Comparison of ENCODE assay signal across 10 cellular contexts in genomic region chr11:63862923-63863322, GRCh38. TPM values are rescaled to one million over a fixed set of nuclear protein-coding genes. Genes with fewer than 3 reads are reported as not detected.
DNase-seq lines count a peak whose midpoint lies in the region; ATAC-seq lines count a peak whose summit lies in the region.
"Had no signal": no experiment of that assay in that cellular context is flagged by ENCODE, and none has a peak within 500 bp of the region (broad histone marks: within the 10 kb centered on the region; RNA-seq: fewer than 3 reads in every experiment).

No MANE protein-coding gene starts in this region.

- H3K27me3 ChIP-seq in CD4-positive, alpha-beta memory T cell (ENCODE audit: insufficient read depth, low read length): no peaks in the 10 kb centered on the region
- H3K27me3 ChIP-seq in mucosa of stomach (ENCODE audit: control insufficient read depth, insufficient read depth, low read length): no peaks in the 10 kb centered on the region

- CTCF ChIA-PET in CD4-positive, alpha-beta memory T cell (lab: Charles Lee; ENCODE audit: partially characterized antibody): interaction anchor here (0.7 to 4.3 kb wide), 8 partner anchors 7 to 82 kb away, joined by 3 to 24 read pairs (median 4); no protein-coding TSS in a partner anchor

- peak overlapping the region in 7 of 8 donors; percentile 23 to 74 (median 36) for H3K4me3 Mint-ChIP-seq in CD4-positive, alpha-beta memory T cell
- H3K4me3 Mint-ChIP-seq in activated T-helper 17 cell treated with anti-CD3 and anti-CD28 coated beads, Interleukin-2, amount 50 U/mL, for 72 hours: peak overlapping the region; percentile 56

- no peaks in the 10 kb centered on the region for H3K9me3 Mint-ChIP-seq in CD4-positive, alpha-beta memory T cell
- no peaks in the 10 kb centered on the region for H3K9me3 Mint-ChIP-seq in activated T-helper 17 cell treated with anti-CD3 and anti-CD28 coated beads, Interleukin-2, amount 50 U/mL, for 72 hours

- ATAC-seq in activated T-helper 17 cell treated with anti-CD3 and anti-CD28 coated beads, Interleukin-2, amount 50 U/mL, for 72 hours (replicated peaks): no peak
- no peak for ATAC-seq in activated CD4-positive, CD25-positive, alpha-beta regulatory T cell treated with anti-CD3 and anti-CD28 coated beads, Interleukin-2, amount 50 U/mL, for 24 hours
- no peak for ATAC-seq in GM19395 (IDR thresholded peaks at IDR 0.05; ENCODE audit: unreplicated experiment)
- ATAC-seq in GM18867 (IDR thresholded peaks at IDR 0.05; ENCODE audit: unreplicated experiment): no peak

- H3K27me3 Mint-ChIP-seq in CD4-positive, alpha-beta memory T cell: no peaks in the 10 kb centered on the region
- H3K27me3 Mint-ChIP-seq in activated T-helper 17 cell treated with anti-CD3 and anti-CD28 coated beads, Interleukin-2, amount 50 U/mL, for 72 hours: no peaks in the 10 kb centered on the region

- POLR2A ChIA-PET in CD4-positive, alpha-beta memory T cell (lab: Charles Lee; ENCODE audit: partially characterized antibody): interaction anchor here (0.6 to 6.8 kb wide), 8 partner anchors 10 to 83 kb away, joined by 3 to 46 read pairs (median 4); partner anchors contain the start of gene MARK2

- peak in 1 of 5 donors; percentile 13 for DNase-seq in CD4-positive, alpha-beta memory T cell
- peak; percentile 27 for DNase-seq in NCI-H1092 (lab: John Stamatoyannopoulos, UW)
- no peak for DNase-seq in AG20443 (ENCODE audit: low spot score)
- DNase-seq: stimulated activated CD4-positive, alpha-beta T cell treated with anti-CD3 and anti-CD28 coated beads, Interleukin-2, amount 100 ng/mL, for 24 hours had no signal

- H3K4me1 ChIP-seq in CD4-positive, alpha-beta memory T cell (ENCODE audit: insufficient read depth, low read length): peaks cover 59% of the 10 kb centered on the region
- H3K4me1 ChIP-seq in mucosa of stomach (ENCODE audit: control insufficient read depth, insufficient read depth, low read length): peaks cover 40% of the 10 kb centered on the region

- peaks cover 3 to 25% of the 10 kb centered on the region in 2 donors for H3K36me3 Mint-ChIP-seq in CD4-positive, alpha-beta memory T cell
- peaks cover 31% of the 10 kb centered on the region for H3K36me3 Mint-ChIP-seq in activated T-helper 17 cell treated with anti-CD3 and anti-CD28 coated beads, Interleukin-2, amount 50 U/mL, for 72 hours (ENCODE audit: low read depth)

- peak overlapping the region; percentile 58 to 92 (median 77) for H3K27ac Mint-ChIP-seq in CD4-positive, alpha-beta memory T cell
- peak overlapping the region; percentile 78 for H3K27ac Mint-ChIP-seq in activated T-helper 17 cell treated with anti-CD3 and anti-CD28 coated beads, Interleukin-2, amount 50 U/mL, for 72 hours

- no peaks in the 10 kb centered on the region for H3K36me3 ChIP-seq in CD4-positive, alpha-beta memory T cell (ENCODE audit: insufficient read depth, low read length)
- no peaks in the 10 kb centered on the region for H3K36me3 ChIP-seq in mucosa of stomach (ENCODE audit: control insufficient read depth, insufficient read depth, low read length)

- H3K9me3 ChIP-seq in CD4-positive, alpha-beta memory T cell (ENCODE audit: control insufficient read depth in 1 of 2, low read length in 2 of 2): no peaks in the 10 kb centered on the region
- H3K9me3 ChIP-seq in mucosa of stomach (ENCODE audit: control insufficient read depth, low read length): no peaks in the 10 kb centered on the region

- no peak overlapping the region for H3K4me3 ChIP-seq in CD4-positive, alpha-beta memory T cell (ENCODE audit: low read length in 2 of 2)
- H3K4me3 ChIP-seq in mucosa of stomach (ENCODE audit: low read length): no peak overlapping the region
- H3K4me3 ChIP-seq: coronary artery had no signal

- H3K4me1 Mint-ChIP-seq in CD4-positive, alpha-beta memory T cell: peaks cover 36 to 66% (median 52%) of the 10 kb centered on the region in 4 donors
- H3K4me1 Mint-ChIP-seq in activated T-helper 17 cell treated with anti-CD3 and anti-CD28 coated beads, Interleukin-2, amount 50 U/mL, for 72 hours: peaks cover 34% of the 10 kb centered on the region

- H3K9ac ChIP-seq in mucosa of stomach (ENCODE audit: low read length): peak overlapping the region; percentile 9

- intact Hi-C loops in CD4-positive, alpha-beta memory T cell (cut with micrococcal nuclease): no loop called here

- H3K27ac ChIP-seq in CD4-positive, alpha-beta memory T cell (ENCODE audit: low read depth, low read length): no peak overlapping the region
- H3K27ac ChIP-seq: coronary artery had no signal

RNA-seq across cellular contexts. Expression of gene MARK2, which starts 24.0 kb away (rescaled TPM):
- total RNA-seq in CD4-positive, alpha-beta memory T cell: 10 to 100 TPM; 60.4 to 68.0 TPM
- 10 to 100 TPM; 25.1 to 60.3 TPM for polyA plus RNA-seq in CD4-positive, alpha-beta memory T cell
- total RNA-seq in activated T-helper 17 cell treated with anti-CD3 and anti-CD28 coated beads, Interleukin-2, amount 50 U/mL, for 72 hours: 10 to 100 TPM; 24.1 to 35.8 TPM

RNA-seq across cellular contexts. Expression of gene SPINDOC, which starts 49.7 kb away (rescaled TPM):
- total RNA-seq in CD4-positive, alpha-beta memory T cell: 10 to 100 TPM; 12.0 to 14.8 TPM
- under 1 TPM; 0.63 to 0.95 TPM for polyA plus RNA-seq in CD4-positive, alpha-beta memory T cell
- 10 to 100 TPM; 26.0 to 51.8 TPM for total RNA-seq in activated T-helper 17 cell treated with anti-CD3 and anti-CD28 coated beads, Interleukin-2, amount 50 U/mL, for 72 hours

RNA-seq across cellular contexts. Expression of gene RCOR2, which starts 54.0 kb away (rescaled TPM):
- not detected for total RNA-seq in CD4-positive, alpha-beta memory T cell
- not detected for polyA plus RNA-seq in CD4-positive, alpha-beta memory T cell
- total RNA-seq in activated T-helper 17 cell treated with anti-CD3 and anti-CD28 coated beads, Interleukin-2, amount 50 U/mL, for 72 hours: under 1 TPM in 1 of 2 donors, not detected in 1; 0.32 TPM
